1 cellular context compared by ENCODE assay signal in genomic region chr2:118088051-118089014, GRCh38.
TF ChIP-seq lines count a peak whose summit lies in the region.

TSS of gene INSIG2 (plus strand) at chr2:118088471. CDS start at chr2:118096557, 8,086 bp downstream.

TF ChIP-seq in HepG2, 621 proteins besides CTCF, POLR2A, EP300 and RAD21 (continued from another document and continues in another):
- TF ChIP-seq ZNF318 (CRISPR knock-in tag; IDR thresholded peaks at IDR 0.05) (no peak), TAF15 (IDR thresholded peaks at IDR 0.05; ENCODE audit: low read depth, low read length, poor library complexity, severe bottlenecking) (no peak), ZNF343 (CRISPR knock-in tag; IDR thresholded peaks at IDR 0.05) (no peak; the same call in 1 of the 2 replicates), THAP8 (CRISPR knock-in tag; IDR thresholded peaks at IDR 0.05; ENCODE audit: borderline replicate concordance) (no peak), ZNF563 (CRISPR knock-in tag; IDR thresholded peaks at IDR 0.05) (no peak), TP53 (CRISPR knock-in tag; conservative IDR thresholded peaks at IDR 0.05) (no peak), PTBP1 (IDR thresholded peaks at IDR 0.05; ENCODE audit: low read depth, low read length, poor library complexity, severe bottlenecking) (no peak), KAT7 (CRISPR knock-in tag; IDR thresholded peaks at IDR 0.05; ENCODE audit: borderline replicate concordance) (no peak; the same call in 1 of the 2 replicates), ZNF567 (CRISPR knock-in tag; IDR thresholded peaks at IDR 0.05; ENCODE audit: borderline replicate concordance) (no peak; the same call in 1 of the 2 replicates), ETS1 (CRISPR knock-in tag; IDR thresholded peaks at IDR 0.05) (0 out of 2 replicates have a peak, but pooled peaks have one; percentile 48), RXRB (CRISPR knock-in tag; IDR thresholded peaks at IDR 0.05; ENCODE audit: borderline replicate concordance) (peak; percentile 88), JUN (CRISPR knock-in tag; IDR thresholded peaks at IDR 0.05) (no peak; the same call in 1 of the 2 replicates), PBX3 (CRISPR knock-in tag; IDR thresholded peaks at IDR 0.05; ENCODE audit: borderline replicate concordance) (no peak), MTA3 (CRISPR knock-in tag; IDR thresholded peaks at IDR 0.05) (no peak), KLF15 (CRISPR knock-in tag; IDR thresholded peaks at IDR 0.05; ENCODE audit: borderline replicate concordance) (peak; percentile 68; the same call in 1 of the 2 replicates), STAT5B (CRISPR knock-in tag; IDR thresholded peaks at IDR 0.05) (0 out of 2 replicates have a peak, but pooled peaks have one; percentile 85), ZNF282 (IDR thresholded peaks at IDR 0.05; ENCODE audit: partially characterized antibody) (no peak), ZNF101 (CRISPR knock-in tag; IDR thresholded peaks at IDR 0.05; ENCODE audit: borderline replicate concordance, low read depth) (no peak), IRF2 (CRISPR knock-in tag; IDR thresholded peaks at IDR 0.05) (peak; percentile 96), ZNF646 (CRISPR knock-in tag; IDR thresholded peaks at IDR 0.05) (no peak), ZNF281 (CRISPR knock-in tag; IDR thresholded peaks at IDR 0.05; ENCODE audit: borderline replicate concordance) (peak; percentile 32; the same call in 1 of the 2 replicates), ZFP41 (CRISPR knock-in tag; IDR thresholded peaks at IDR 0.05; ENCODE audit: borderline replicate concordance) (0 out of 2 replicates have a peak, but pooled peaks have one; percentile 60), ZNF234 (CRISPR knock-in tag; conservative IDR thresholded peaks at IDR 0.05) (no peak), NR2F6 (IDR thresholded peaks at IDR 0.05) (no peak; the same call in 1 of the 2 replicates), NR2F6 (CRISPR knock-in tag; IDR thresholded peaks at IDR 0.05) (peak; percentile 63; the same call in 1 of the 2 replicates), ZFY (CRISPR knock-in tag; IDR thresholded peaks at IDR 0.05) (peak; percentile 85), GMEB1 (CRISPR knock-in tag; IDR thresholded peaks at IDR 0.05; ENCODE audit: borderline replicate concordance) (peak; percentile 89), PLSCR1 (CRISPR knock-in tag; IDR thresholded peaks at IDR 0.05; ENCODE audit: borderline replicate concordance) (no peak; the same call in 1 of the 2 replicates), TOE1 (CRISPR knock-in tag; IDR thresholded peaks at IDR 0.05) (no peak), IRX3 (CRISPR knock-in tag; IDR thresholded peaks at IDR 0.05; ENCODE audit: borderline replicate concordance, low read depth) (no peak), ZKSCAN8 (CRISPR knock-in tag; IDR thresholded peaks at IDR 0.05; ENCODE audit: borderline replicate concordance) (no peak), TGIF2 (CRISPR knock-in tag; IDR thresholded peaks at IDR 0.05) (peak; percentile 60; the same call in 1 of the 2 replicates)
